9 cellular contexts compared by ENCODE assay signal in genomic region chr17:78706271-78706915, GRCh38.
DNase-seq lines count a peak whose midpoint lies in the region; ATAC-seq, FAIRE-seq and TF ChIP-seq lines count a peak whose summit lies in the region.
"Had no signal": no experiment of that assay in that cellular context is flagged by ENCODE, and none has a peak within 500 bp of the region (broad histone marks: within the 10 kb centered on the region; RNA-seq: fewer than 3 reads in every experiment).

No MANE protein-coding gene starts in this region.

- no peak overlapping the region for H4K5ac ChIP-seq in IMR-90 (ENCODE audit: low read depth, low read length)

- peaks cover 4 to 7% of the 10 kb centered on the region in 2 experiments; a peak in 1 of 4 replicates for H3K79me1 ChIP-seq in IMR-90 (ENCODE audit: low read depth in 1 of 2, low read length in 2 of 2)

- peaks cover 4% of the 10 kb centered on the region; the same call in 1 of the 2 replicates for H3K4me1 ChIP-seq in IMR-90 (ENCODE audit: control insufficient read depth, insufficient read depth, low read length)
- H3K4me1 ChIP-seq in foreskin keratinocyte: peaks cover 28% of the 10 kb centered on the region
- H3K4me1 ChIP-seq in kidney (ENCODE audit: control insufficient read depth in 1 of 2, insufficient read depth in 1 of 2, low read depth in 1 of 2, low read length in 2 of 2): peaks cover 0 to 5% of the 10 kb centered on the region in 2 donors

- H3K4ac ChIP-seq in IMR-90 (ENCODE audit: low read depth, low read length): 0 out of 2 replicates have a peak overlapping the region, but pooled peaks have one; percentile 32

- H3K27ac ChIP-seq in IMR-90 (ENCODE audit: insufficient read depth, low read length) (no peak overlapping the region), foreskin keratinocyte (peak overlapping the region; percentile 94), kidney (ENCODE audit: low read depth in 2 of 2, low read length in 2 of 2) (no peak overlapping the region)

- H3K56ac ChIP-seq in IMR-90 (ENCODE audit: extremely low read depth, insufficient read depth, low read length): no peak overlapping the region

- H3K4me3 ChIP-seq in IMR-90 (ENCODE audit: insufficient read depth, low read depth, low read length) (no peak overlapping the region), kidney (ENCODE audit: low read length in 2 of 2) (no peak overlapping the region)

- no peak overlapping the region for H2BK5ac ChIP-seq in IMR-90 (ENCODE audit: low read depth, low read length, poor library complexity, severe bottlenecking)

- no peak overlapping the region for H2AFZ ChIP-seq in IMR-90 (replicated peaks; ENCODE audit: low read length, poor library complexity)

- DNase-seq in IMR-90: peak; percentile 58
- DNase-seq in foreskin keratinocyte: peak; percentile 96 to 97
- no peak for DNase-seq in ecto neural progenitor cell (ENCODE audit: low spot score)
- no peak for DNase-seq in kidney
- DNase-seq in DMS79 treated with DMSO at 0.1 percent for 48 hours (lab: John Stamatoyannopoulos, UW): no peak
- no peak for DNase-seq in iPS-NIHi7 (ENCODE audit: extremely low spot score)
- DNase-seq: left cardiac atrium had no signal

- CTCF ChIA-PET in IMR-90 (lab: Yijun Ruan, JAX): interaction anchor here (2.3 kb wide), 1 partner anchor 210 kb away, joined by 13 read pairs; no protein-coding TSS in a partner anchor

- no peak overlapping the region for H3K4me2 ChIP-seq in IMR-90 (ENCODE audit: low read depth, low read length)

- no peak overlapping the region for H3K14ac ChIP-seq in IMR-90 (replicated peaks; ENCODE audit: low read depth, low read length)

- H3K9ac ChIP-seq in IMR-90 (ENCODE audit: low read depth, low read length) (no peak overlapping the region), kidney (ENCODE audit: low read length in 2 of 2) (no peak overlapping the region)

- no peak overlapping the region for H2BK120ac ChIP-seq in IMR-90 (ENCODE audit: low read depth, low read length)

- no peak overlapping the region for H2BK15ac ChIP-seq in IMR-90 (ENCODE audit: low read depth, low read length)

- H4K8ac ChIP-seq in IMR-90 (ENCODE audit: low read depth in 2 of 2, low read length in 2 of 2): no peak overlapping the region

- H3K36me3 ChIP-seq in IMR-90 (ENCODE audit: control insufficient read depth, insufficient read depth, low read length) (peaks cover 9% of the 10 kb centered on the region; the same call in 1 of the 2 replicates), kidney (ENCODE audit: control insufficient read depth in 1 of 2, insufficient read depth in 2 of 2, low read length in 2 of 2) (peaks cover 10 to 14% of the 10 kb centered on the region in 2 donors)

- H3K18ac ChIP-seq in IMR-90 (ENCODE audit: low read depth, low read length): no peak overlapping the region

- intact Hi-C loops in IMR-90 (cut with micrococcal nuclease) (loop anchor here (10.0 kb wide), 1 partner anchor 452 kb away; no protein-coding TSS in a partner anchor), kidney (cut with DNase I) (no loop called here)

- TF ChIP-seq CTCF in IMR-90 (conservative IDR thresholded peaks at IDR 0.05; ENCODE audit: low read depth, low read length) (no peak), foreskin keratinocyte (conservative IDR thresholded peaks at IDR 0.05) (no peak), kidney (IDR thresholded peaks at IDR 0.05; ENCODE audit: borderline replicate concordance, extremely low read depth, insufficient read depth) (no peak)

- no TSS peak for BruUV-seq in IMR-90 (replicated peaks; lab: Mats Ljungman, UMichigan)

- no peak for FAIRE-seq in kidney (lab: Jason Lieb, UNC)

- 88% methylated on average over 6 of the region's 10 CpGs; no CpG with 5 or more reads in 1 of the 2 experiments for WGBS in IMR-90 (ENCODE audit: extremely low coverage in 2 of 2, insufficient read length in 1 of 2), 2 experiments

- H3K9me1 ChIP-seq in IMR-90 (ENCODE audit: insufficient read depth, low read length): no peaks in the 10 kb centered on the region

- no peak for TF ChIP-seq RAD21 in IMR-90 (IDR thresholded peaks at IDR 0.05; ENCODE audit: low read length)

- no peaks in the 10 kb centered on the region; the same call in 1 of the 2 replicates for H4K20me1 ChIP-seq in IMR-90 (ENCODE audit: insufficient read depth, low read length)

- H4K91ac ChIP-seq in IMR-90 (ENCODE audit: insufficient read depth, low read depth, low read length): no peak overlapping the region

- H2AK5ac ChIP-seq in IMR-90 (ENCODE audit: low read depth, low read length): no peak overlapping the region; the same call in 1 of the 2 replicates

- no peak overlapping the region for H3K23ac ChIP-seq in IMR-90 (ENCODE audit: low read depth, low read length)

- TF ChIP-seq POLR2A in IMR-90 (IDR thresholded peaks at IDR 0.05; ENCODE audit: low read depth, low read length): no peak

- dilution Hi-C loops in IMR-90 (cut with HindIII; ENCODE audit: low sequenced_read_pairs, unreplicated experiment): no loop called here

- peak; percentile 69 for ATAC-seq in GM18498 (IDR thresholded peaks at IDR 0.05; ENCODE audit: unreplicated experiment)
- ATAC-seq in GM21528 (IDR thresholded peaks at IDR 0.05; ENCODE audit: low FRiP score, unreplicated experiment): peak; percentile 49
- ATAC-seq in IMR-90 (ENCODE audit: low read depth): no peak
- peak; percentile 94 for ATAC-seq in foreskin keratinocyte
- ATAC-seq: left cardiac atrium had no signal

- no peak overlapping the region for H2AK9ac ChIP-seq in IMR-90 (replicated peaks; ENCODE audit: low read depth, low read length, poor library complexity)

- H3K9me3 ChIP-seq in IMR-90 (ENCODE audit: control insufficient read depth, insufficient read depth, low read length): no peaks in the 10 kb centered on the region
- no peaks in the 10 kb centered on the region for H3K9me3 ChIP-seq in kidney (ENCODE audit: control insufficient read depth in 1 of 2, low read length in 2 of 2)

- H3K27me3 ChIP-seq in IMR-90 (ENCODE audit: control insufficient read depth, insufficient read depth, low read length): no peaks in the 10 kb centered on the region
- H3K27me3 ChIP-seq in foreskin keratinocyte: no peaks in the 10 kb centered on the region

- POLR2A ChIA-PET in IMR-90 (lab: Charles Lee; ENCODE audit: unreplicated experiment): no interaction called here

- in situ Hi-C loops in IMR-90 (cut with MboI; ENCODE audit: low sequenced_read_pairs): loop anchor here (5.0 kb wide), 1 partner anchor 209 kb away; no protein-coding TSS in a partner anchor

- no peak overlapping the region for H2BK20ac ChIP-seq in IMR-90 (ENCODE audit: low read depth, low read length)

TF ChIP-seq in IMR-90, 13 proteins besides CTCF, POLR2A, EP300 and RAD21:
- TF ChIP-seq MAFK (IDR thresholded peaks at IDR 0.05; ENCODE audit: low read depth, low read length): no peak
- TF ChIP-seq BHLHE40 (IDR thresholded peaks at IDR 0.05; ENCODE audit: low read depth, low read length): no peak
- no peak for TF ChIP-seq FOS (IDR thresholded peaks at IDR 0.05; ENCODE audit: low read depth, low read length)
- no peak for TF ChIP-seq MAZ (IDR thresholded peaks at IDR 0.05; ENCODE audit: borderline replicate concordance, low read depth, low read length)
- TF ChIP-seq RCOR1 (IDR thresholded peaks at IDR 0.05; ENCODE audit: insufficient replicate concordance, low read length): no peak
- TF ChIP-seq SMC3 (IDR thresholded peaks at IDR 0.05; ENCODE audit: low read depth, low read length): no peak
- TF ChIP-seq, protein P1, sequence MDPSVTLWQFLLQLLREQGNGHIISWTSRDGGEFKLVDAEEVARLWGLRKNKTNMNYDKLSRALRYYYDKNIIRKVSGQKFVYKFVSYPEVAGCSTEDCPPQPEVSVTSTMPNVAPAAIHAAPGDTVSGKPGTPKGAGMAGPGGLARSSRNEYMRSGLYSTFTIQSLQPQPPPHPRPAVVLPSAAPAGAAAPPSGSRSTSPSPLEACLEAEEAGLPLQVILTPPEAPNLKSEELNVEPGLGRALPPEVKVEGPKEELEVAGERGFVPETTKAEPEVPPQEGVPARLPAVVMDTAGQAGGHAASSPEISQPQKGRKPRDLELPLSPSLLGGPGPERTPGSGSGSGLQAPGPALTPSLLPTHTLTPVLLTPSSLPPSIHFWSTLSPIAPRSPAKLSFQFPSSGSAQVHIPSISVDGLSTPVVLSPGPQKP (IDR thresholded peaks at IDR 0.05; ENCODE audit: borderline replicate concordance, low read depth, low read length): no peak
- no peak for TF ChIP-seq CEBPB (IDR thresholded peaks at IDR 0.05; ENCODE audit: low read depth, low read length)
- TF ChIP-seq RFX5 (IDR thresholded peaks at IDR 0.05; ENCODE audit: low read depth, low read length): no peak
- TF ChIP-seq MXI1 (IDR thresholded peaks at IDR 0.05; ENCODE audit: borderline replicate concordance, low read depth, low read length): no peak
- no peak for TF ChIP-seq USF2 (IDR thresholded peaks at IDR 0.05; ENCODE audit: low read depth, low read length)
- TF ChIP-seq NFE2L2 (IDR thresholded peaks at IDR 0.05; ENCODE audit: low read depth, low read length): no peak
- TF ChIP-seq CHD1 (IDR thresholded peaks at IDR 0.05; ENCODE audit: low read depth, low read length): no peak
TF ChIP-seq in IMR-90: peak in this region for 0.

Comparison
In these comparisons a context has a peak if more than half of its experiments do, and no peak if none do; other contexts are left out.
1. DNase-seq: peak in IMR-90 (single experiment) and foreskin keratinocyte (2 of 2); none in ecto neural progenitor cell (single experiment), kidney (single experiment), DMS79 treated with DMSO at 0.1 percent for 48 hours (single experiment) and iPS-NIHi7 (single experiment).